In the genomic region with DNA sequence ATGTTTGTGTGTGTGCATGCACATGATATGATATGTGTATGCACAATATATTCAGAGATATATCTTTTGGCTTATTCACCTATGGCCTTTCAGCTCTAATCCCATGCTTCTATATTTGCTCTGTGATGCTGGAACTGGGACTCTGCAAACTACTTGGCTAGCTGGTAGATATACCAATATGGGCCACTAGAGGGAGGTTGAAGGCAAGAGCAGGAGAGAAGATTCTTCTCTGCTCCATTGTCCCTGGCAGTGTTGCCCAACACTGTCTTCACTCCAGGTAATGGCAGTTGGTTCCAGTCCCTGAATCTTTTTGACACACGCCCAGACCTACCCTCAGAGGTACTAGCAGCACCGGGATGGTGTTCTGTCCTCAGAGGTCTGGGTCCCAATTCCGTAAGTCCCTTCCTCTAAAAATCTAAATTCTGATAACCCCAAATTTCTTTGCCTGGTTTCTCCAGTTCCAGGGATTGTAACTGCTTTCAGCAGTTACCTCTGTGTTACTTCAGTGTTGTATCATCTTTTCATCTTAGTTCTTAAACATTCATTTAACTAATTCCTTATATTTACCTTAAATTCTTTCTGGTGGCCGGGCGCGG, we compare ENCODE assay signal across 1 cellular context.
A peak's percentile ranks its signal among the peaks of the same experiment; 100 is the strongest.
TF ChIP-seq lines count a peak whose summit lies in the region.

No MANE protein-coding gene starts in this region.

TF ChIP-seq in HepG2, 621 proteins besides CTCF, POLR2A, EP300 and RAD21 (continued from another document):
- TF ChIP-seq, protein P1, sequence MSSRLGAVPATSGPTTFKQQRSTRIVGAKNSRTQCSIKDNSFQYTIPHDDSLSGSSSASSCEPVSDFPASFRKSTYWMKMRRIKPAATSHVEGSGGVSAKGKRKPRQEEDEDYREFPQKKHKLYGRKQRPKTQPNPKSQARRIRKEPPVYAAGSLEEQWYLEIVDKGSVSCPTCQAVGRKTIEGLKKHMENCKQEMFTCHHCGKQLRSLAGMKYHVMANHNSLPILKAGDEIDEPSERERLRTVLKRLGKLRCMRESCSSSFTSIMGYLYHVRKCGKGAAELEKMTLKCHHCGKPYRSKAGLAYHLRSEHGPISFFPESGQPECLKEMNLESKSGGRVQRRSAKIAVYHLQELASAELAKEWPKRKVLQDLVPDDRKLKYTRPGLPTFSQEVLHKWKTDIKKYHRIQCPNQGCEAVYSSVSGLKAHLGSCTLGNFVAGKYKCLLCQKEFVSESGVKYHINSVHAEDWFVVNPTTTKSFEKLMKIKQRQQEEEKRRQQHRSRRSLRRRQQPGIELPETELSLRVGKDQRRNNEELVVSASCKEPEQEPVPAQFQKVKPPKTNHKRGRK (CRISPR knock-in tag; IDR thresholded peaks at IDR 0.05) = 0 out of 2 replicates have a peak, but pooled peaks have one; percentile 28
- peak; percentile 80 for TF ChIP-seq CEBPB (IDR thresholded peaks at IDR 0.05; ENCODE audit: borderline replicate concordance, low read depth, low read length)
